In genomic region chr11:32893091-32893946, GRCh38 we compare ENCODE assay signal across 8 cellular contexts. TPM values are rescaled to one million over a fixed set of nuclear protein-coding genes. Genes with fewer than 3 reads are reported as not detected.
DNase-seq lines count a peak whose midpoint lies in the region; ATAC-seq, FAIRE-seq and TF ChIP-seq lines count a peak whose summit lies in the region.

No MANE protein-coding gene starts in this region.

- no peak for TF ChIP-seq EP300 in H1 (IDR thresholded peaks at IDR 0.05; ENCODE audit: borderline replicate concordance in 1 of 2, low read depth in 2 of 2, low read length in 2 of 2)

- H2BK15ac ChIP-seq in H1 (ENCODE audit: low read length): no peak overlapping the region

- no peak for FAIRE-seq in H1 (lab: Jason Lieb, UNC)

- H3K4me1 Mint-ChIP-seq in mesothelial cell of epicardium: peaks cover 39% of the 10 kb centered on the region

- peak overlapping the region; percentile 97 for H3K4me3 Mint-ChIP-seq in mesothelial cell of epicardium

- DNase-seq in NCI-H82 (lab: John Stamatoyannopoulos, UW) (peak; percentile 75), NCI-H82 treated with DMSO at 0.1 percent for 48 hours (lab: John Stamatoyannopoulos, UW; ENCODE audit: unreplicated experiment) (no peak), NCI-H1694 treated with DMSO at 0.1 percent for 48 hours (lab: John Stamatoyannopoulos, UW) (peak; percentile 32), H1 (ENCODE audit: low read depth in 1 of 2, low spot score in 2 of 2) (peak in 1 of 2 experiments; percentile 80), mesothelial cell of epicardium (ENCODE audit: low spot score in 2 of 2, unreplicated experiment in 2 of 2) (peak; percentile 56 to 79)
- DNase-seq in activated CD8-positive, alpha-beta memory T cell treated with anti-CD3 and anti-CD28 coated beads for 48 hours (ENCODE audit: low read depth in 2 of 3, low spot score in 2 of 3): peak; percentile 27 to 42 (median 41)
- DNase-seq in stimulated activated CD8-positive, alpha-beta memory T cell treated with anti-CD3 and anti-CD28 coated beads, Interleukin-2, amount 100 ng/mL, for 48 hours (ENCODE audit: low read depth in 2 of 2): peak; percentile 23 to 37

- peak overlapping the region; percentile 57 for H4K91ac ChIP-seq in H1 (replicated peaks; ENCODE audit: insufficient read length, low read length)

- WGBS in H1 (ENCODE audit: extremely low coverage in 1 of 2, insufficient coverage in 1 of 2, insufficient read length in 1 of 2, insufficient replicate concordance in 2 of 2, low coverage in 1 of 2, low lambda C conversion rate in 2 of 2, missing lambda C conversion rate in 1 of 2), 2 experiments: 2% methylated on average over 40 of the region's 92 CpGs; no CpG with 5 or more reads in 1 of the 2 experiments

- H3K56ac ChIP-seq in H1 (replicated peaks; ENCODE audit: insufficient read length, low read depth, low read length): peak overlapping the region; percentile 65

- peak overlapping the region; percentile 69 to 91 for H3K4me2 ChIP-seq in H1 (ENCODE audit: insufficient read depth in 1 of 2, low read depth in 2 of 2, low read length in 2 of 2)

- peak overlapping the region; percentile 11 for H3K14ac ChIP-seq in H1 (ENCODE audit: insufficient read length)

- H3K9ac ChIP-seq in H1 (replicated peaks in 1 of 4; ENCODE audit: extremely low read depth in 1 of 4, low read depth in 3 of 4, low read length in 3 of 4): peak overlapping the region; percentile 88 to 91 (median 90)

- H3K36me3 ChIP-seq in H1 (ENCODE audit: control insufficient read depth in 2 of 4, insufficient read depth in 4 of 4, low read length in 3 of 4): peaks cover 0 to 21% (median under 1%) of the 10 kb centered on the region in 4 experiments; a peak in 3 of 8 replicates

- no peaks in the 10 kb centered on the region for H3K27me3 ChIP-seq in H1 (replicated peaks in 1 of 4; ENCODE audit: control insufficient read depth in 3 of 4, extremely low read depth in 1 of 4, insufficient read depth in 3 of 4, low read length in 3 of 4)

- H3K27ac Mint-ChIP-seq in mesothelial cell of epicardium: peak overlapping the region; percentile 98

- no peak overlapping the region for H3K4ac ChIP-seq in H1 (replicated peaks; ENCODE audit: insufficient read length, low read depth, low read length)

- peak; percentile 32 to 51 (median 36); a peak in 3 of 4 replicates for TF ChIP-seq CTCF in H1 (IDR thresholded peaks at IDR 0.05; ENCODE audit: control extremely low read depth in 1 of 3, insufficient read depth in 1 of 3, low read depth in 1 of 3, low read length in 3 of 3)
- peak; percentile 29 for TF ChIP-seq CTCF in mesothelial cell of epicardium (IDR thresholded peaks at IDR 0.05; ENCODE audit: unreplicated experiment)

- peak overlapping the region; percentile 7; the same call in 1 of the 2 replicates for H2AK5ac ChIP-seq in H1 (ENCODE audit: low read depth, low read length)

- H2BK20ac ChIP-seq in H1 (ENCODE audit: low read length): no peak overlapping the region

- H3K27ac ChIP-seq in H1 (ENCODE audit: low read depth, low read length): peak overlapping the region; percentile 97

- H2BK5ac ChIP-seq in H1 (ENCODE audit: low read depth, low read length): peak overlapping the region; percentile 81

- peak; percentile 17 to 42; a peak in 3 of 4 replicates for TF ChIP-seq RAD21 in H1 (IDR thresholded peaks at IDR 0.05 in 1 of 2, conservative IDR thresholded peaks at IDR 0.05 in 1 of 2; ENCODE audit: low read depth in 2 of 2, low read length in 2 of 2)

- H3K9me3 ChIP-seq in H1 (ENCODE audit: insufficient read depth in 2 of 2, low read depth in 1 of 2, low read length in 1 of 2): peaks cover 4 to 5% of the 10 kb centered on the region in 2 experiments; a peak in 2 of 4 replicates

- POLR2A ChIA-PET in H1 (lab: Charles Lee; ENCODE audit: partially characterized antibody): interaction anchor here (0.6 to 4.3 kb wide), 14 partner anchors 8 to 146 kb away, joined by 3 to 35 read pairs (median 8); partner anchors contain the start of gene TCP11L1

- peaks cover 10 to 16% of the 10 kb centered on the region in 2 experiments for H4K20me1 ChIP-seq in H1 (replicated peaks in 1 of 2; ENCODE audit: control insufficient read depth in 1 of 2, insufficient read depth in 2 of 2, low read length in 2 of 2)

- CTCF ChIA-PET in H1 (lab: Charles Lee; ENCODE audit: partially characterized antibody): interaction anchor here (0.6 to 2.2 kb wide), 7 partner anchors 8 to 62 kb away, joined by 3 to 6 read pairs (median 3); no protein-coding TSS in a partner anchor

- no peaks in the 10 kb centered on the region for H3K9me3 Mint-ChIP-seq in mesothelial cell of epicardium

- H3K23me2 ChIP-seq in H1 (ENCODE audit: low read depth, low read length): no peaks in the 10 kb centered on the region

- H2BK120ac ChIP-seq in H1 (replicated peaks; ENCODE audit: low read depth, low read length): no peak overlapping the region

- peak overlapping the region; percentile 92 for H3K18ac ChIP-seq in H1 (ENCODE audit: extremely low read depth, low read length)

- peak overlapping the region; percentile 84 to 98 (median 93) for H3K4me3 ChIP-seq in H1 (ENCODE audit: extremely low read depth in 1 of 4, insufficient read depth in 2 of 4, low read depth in 3 of 4, low read length in 4 of 4)

- TF ChIP-seq POLR2A in H1 (IDR thresholded peaks at IDR 0.05; ENCODE audit: control extremely low read depth in 1 of 2, low read depth in 2 of 2, low read length in 2 of 2): peak in 1 of 2 experiments; percentile 36; a peak in 1 of 3 replicates

- H3K4me1 ChIP-seq in H1 (replicated peaks in 1 of 4; ENCODE audit: control insufficient read depth in 3 of 4, insufficient read depth in 4 of 4, low read length in 3 of 4): peaks cover 2 to 25% (median 7%) of the 10 kb centered on the region in 4 experiments

- H2AFZ ChIP-seq in H1 (ENCODE audit: low read length): no peak overlapping the region

- peaks cover 31 to 50% of the 10 kb centered on the region in 2 experiments for H3K79me2 ChIP-seq in H1 (ENCODE audit: control insufficient read depth in 1 of 2, insufficient read depth in 2 of 2, low read length in 2 of 2)

- H4K8ac ChIP-seq in H1 (ENCODE audit: extremely low read depth, insufficient read depth, low read length): peak overlapping the region; percentile 91

- no peaks in the 10 kb centered on the region for H3K27me3 Mint-ChIP-seq in mesothelial cell of epicardium (ENCODE audit: low read depth)

- H4K5ac ChIP-seq in H1 (ENCODE audit: insufficient read length, low read depth, low read length): peak overlapping the region; percentile 93

- peaks cover 5% of the 10 kb centered on the region; the same call in 1 of the 2 replicates for H3K79me1 ChIP-seq in H1 (ENCODE audit: low read depth, low read length)

- no peaks in the 10 kb centered on the region for H3K36me3 Mint-ChIP-seq in mesothelial cell of epicardium

- H2BK12ac ChIP-seq in H1 (ENCODE audit: low read depth, low read length): no peak overlapping the region

- ATAC-seq in HG02642 (IDR thresholded peaks at IDR 0.05; ENCODE audit: poor library complexity, unreplicated experiment): peak; percentile 32

- no peak overlapping the region for H3K23ac ChIP-seq in H1 (ENCODE audit: insufficient read length)

TF ChIP-seq in H1, 55 proteins besides CTCF, POLR2A, EP300 and RAD21 (continues in another document):
- no peak for TF ChIP-seq SP1 (IDR thresholded peaks at IDR 0.05; ENCODE audit: low read depth, low read length)
- peak; percentile 15 for TF ChIP-seq POLR2AphosphoS5 (IDR thresholded peaks at IDR 0.05; ENCODE audit: low read depth, low read length)
- no peak for TF ChIP-seq HDAC6 (IDR thresholded peaks at IDR 0.05; ENCODE audit: low read depth, low read length)
- TF ChIP-seq SIRT6 (IDR thresholded peaks at IDR 0.05; ENCODE audit: low read length): no peak
- TF ChIP-seq, protein P1, sequence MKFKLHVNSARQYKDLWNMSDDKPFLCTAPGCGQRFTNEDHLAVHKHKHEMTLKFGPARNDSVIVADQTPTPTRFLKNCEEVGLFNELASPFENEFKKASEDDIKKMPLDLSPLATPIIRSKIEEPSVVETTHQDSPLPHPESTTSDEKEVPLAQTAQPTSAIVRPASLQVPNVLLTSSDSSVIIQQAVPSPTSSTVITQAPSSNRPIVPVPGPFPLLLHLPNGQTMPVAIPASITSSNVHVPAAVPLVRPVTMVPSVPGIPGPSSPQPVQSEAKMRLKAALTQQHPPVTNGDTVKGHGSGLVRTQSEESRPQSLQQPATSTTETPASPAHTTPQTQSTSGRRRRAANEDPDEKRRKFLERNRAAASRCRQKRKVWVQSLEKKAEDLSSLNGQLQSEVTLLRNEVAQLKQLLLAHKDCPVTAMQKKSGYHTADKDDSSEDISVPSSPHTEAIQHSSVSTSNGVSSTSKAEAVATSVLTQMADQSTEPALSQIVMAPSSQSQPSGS (IDR thresholded peaks at IDR 0.05; ENCODE audit: low read length): no peak
- TF ChIP-seq SIN3A (conservative IDR thresholded peaks at IDR 0.05 in 1 of 2, IDR thresholded peaks at IDR 0.05 in 1 of 2; ENCODE audit: low read depth in 1 of 2, low read length in 2 of 2): 0 out of 4 replicates have a peak, but pooled peaks have one; percentile 12 to 15
- TF ChIP-seq HDAC2 (IDR thresholded peaks at IDR 0.05; ENCODE audit: borderline replicate concordance in 1 of 2, low read depth in 2 of 2, low read length in 2 of 2): peak in 1 of 2 experiments; percentile 34; a peak in 1 of 4 replicates
- no peak for TF ChIP-seq RNF2 (IDR thresholded peaks at IDR 0.05; ENCODE audit: borderline replicate concordance, low read depth, low read length, missing control alignments, poor library complexity, severe bottlenecking)
- TF ChIP-seq, protein P2, sequence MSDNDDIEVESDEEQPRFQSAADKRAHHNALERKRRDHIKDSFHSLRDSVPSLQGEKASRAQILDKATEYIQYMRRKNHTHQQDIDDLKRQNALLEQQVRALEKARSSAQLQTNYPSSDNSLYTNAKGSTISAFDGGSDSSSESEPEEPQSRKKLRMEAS (IDR thresholded peaks at IDR 0.05): 0 out of 2 replicates have a peak, but pooled peaks have one; percentile 11
- no peak for TF ChIP-seq CEBPB (IDR thresholded peaks at IDR 0.05; ENCODE audit: low read depth, low read length)
- TF ChIP-seq ATF3 (IDR thresholded peaks at IDR 0.05; ENCODE audit: insufficient read depth, low read depth, low read length): no peak

RNA-seq across cellular contexts. Expression of gene QSER1, which starts 0.7 kb away (rescaled TPM):
- total RNA-seq in H1 (2021; fragmentation: NEBNext Ultra II Directional; extraction: Animal tissue kit (Norgen Biotek cat#: 25700)): 114 and 117 TPM in 2 replicates
- polyA plus RNA-seq in H1 (2011; rRNA removed): 16.6 and 29.3 TPM in 2 replicates
- 26.1 TPM for polyA plus RNA-seq in H1 (2011; cell fraction: cytosol; rRNA removed)
- polyA plus RNA-seq in H1 (2011; cell fraction: nucleus; rRNA removed): 38.3 TPM
- 19.9 to 42.3 TPM (median 30.4 TPM) in 4 replicates for polyA plus RNA-seq in H1 (2012, experiment 1 of 2)
- polyA plus RNA-seq in H1 (2012, experiment 2 of 2): 1.9 TPM
- polyA plus RNA-seq in H1 (2013, experiment 1 of 2): 52.7 TPM
- 48.3 TPM for polyA plus RNA-seq in H1 (2013, experiment 2 of 2)
- polyA minus RNA-seq in H1 (2011; rRNA and poly(A)+ RNA removed): 132 and 174 TPM in 2 replicates
- polyA minus RNA-seq in H1 (2011; cell fraction: cytosol; rRNA and poly(A)+ RNA removed): 81.9 TPM
- 247 TPM for polyA minus RNA-seq in H1 (2011; cell fraction: nucleus; rRNA and poly(A)+ RNA removed)
- 62.6 to 64.9 TPM (median 63.0 TPM) in 3 replicates for total RNA-seq in mesothelial cell of epicardium
